Comparison of ENCODE assay signal across 8 cellular contexts in genomic region chr5:117888688-117889087, GRCh38.
DNase-seq lines count a peak whose midpoint lies in the region; ATAC-seq, FAIRE-seq and TF ChIP-seq lines count a peak whose summit lies in the region.

No MANE protein-coding gene starts in this region.

- H3K36me3 ChIP-seq in right lobe of liver: no peaks in the 10 kb centered on the region
- H3K36me3 ChIP-seq in HepG2 (replicated peaks in 1 of 2; ENCODE audit: control insufficient read depth in 1 of 2, insufficient read depth in 2 of 2, low read length in 2 of 2): no peaks in the 10 kb centered on the region
- H3K36me3 ChIP-seq in breast epithelium: no peaks in the 10 kb centered on the region
- no peaks in the 10 kb centered on the region for H3K36me3 ChIP-seq in vagina

- no peaks in the 10 kb centered on the region for H3K9me3 ChIP-seq in right lobe of liver
- no peaks in the 10 kb centered on the region for H3K9me3 ChIP-seq in HepG2 (ENCODE audit: low read length)
- H3K9me3 ChIP-seq in breast epithelium: no peaks in the 10 kb centered on the region
- H3K9me3 ChIP-seq in vagina: no peaks in the 10 kb centered on the region

- CTCF ChIA-PET in HepG2 (lab: Yijun Ruan, JAX; ENCODE audit: low intra/inter-chr PET ratio, low total read pairs): no interaction called here

- in situ Hi-C loops in HepG2 (cut with HindIII; ENCODE audit: extremely low pct_ligation_motif_present, low pct_unique_long_range_greater_than_20kb): no loop called here

- H4K20me1 ChIP-seq in HepG2 (ENCODE audit: insufficient read depth, low read length): no peaks in the 10 kb centered on the region

- intact Hi-C loops in right lobe of liver (cut with DNase I): no loop called here
- intact Hi-C loops in HepG2 (cut with micrococcal nuclease; ENCODE audit: unreplicated experiment): no loop called here
- intact Hi-C loops in breast epithelium (cut with DNase I; ENCODE audit: low total_unique reads): no loop called here
- intact Hi-C loops in vagina (cut with DNase I): no loop called here

- H3K4me3 ChIP-seq in right lobe of liver (no peak overlapping the region), HepG2 (replicated peaks in 1 of 3; ENCODE audit: insufficient read depth in 1 of 3, low read depth in 2 of 3, low read length in 3 of 3) (no peak overlapping the region), breast epithelium (peak overlapping the region; percentile 14 to 18 (median 16)), vagina (no peak overlapping the region)

- H3K27me3 ChIP-seq in right lobe of liver: no peaks in the 10 kb centered on the region
- no peaks in the 10 kb centered on the region for H3K27me3 ChIP-seq in HepG2 (ENCODE audit: control insufficient read depth in 1 of 2, insufficient read depth in 2 of 2, low read length in 2 of 2)
- H3K27me3 ChIP-seq in breast epithelium: no peaks in the 10 kb centered on the region
- no peaks in the 10 kb centered on the region for H3K27me3 ChIP-seq in vagina

- no peak overlapping the region for H3K27ac ChIP-seq in right lobe of liver
- no peak overlapping the region for H3K27ac ChIP-seq in HepG2 (ENCODE audit: extremely low read length, insufficient read depth, low read length)
- no peak overlapping the region for H3K27ac ChIP-seq in breast epithelium
- peak overlapping the region; percentile 20 for H3K27ac ChIP-seq in vagina

- H3K4me1 ChIP-seq in right lobe of liver (no peaks in the 10 kb centered on the region), HepG2 (ENCODE audit: insufficient read depth, low read length) (no peaks in the 10 kb centered on the region), breast epithelium (no peaks in the 10 kb centered on the region), vagina (no peaks in the 10 kb centered on the region)

- no peak for TF ChIP-seq CTCF in right lobe of liver (IDR thresholded peaks at IDR 0.05)
- TF ChIP-seq CTCF in HepG2 (CRISPR knock-in tag; IDR thresholded peaks at IDR 0.05): no peak
- TF ChIP-seq CTCF in breast epithelium (IDR thresholded peaks at IDR 0.05): no peak
- TF ChIP-seq CTCF in vagina (IDR thresholded peaks at IDR 0.05): no peak

- ATAC-seq in right lobe of liver (peak in 3 of 4 donors; percentile 36 to 62 (median 50)), HepG2 (no peak), HG03108 (IDR thresholded peaks at IDR 0.05; ENCODE audit: unreplicated experiment) (peak; percentile 92)

- no peak for TF ChIP-seq RAD21 in HepG2 (CRISPR knock-in tag; IDR thresholded peaks at IDR 0.05)

- TF ChIP-seq POLR2A in right lobe of liver (IDR thresholded peaks at IDR 0.05) (no peak), HepG2 (IDR thresholded peaks at IDR 0.05; ENCODE audit: insufficient read depth in 1 of 2, low read depth in 2 of 2, low read length in 2 of 2) (no peak), breast epithelium (IDR thresholded peaks at IDR 0.05) (no peak), vagina (IDR thresholded peaks at IDR 0.05) (no peak)

- FAIRE-seq in HepG2 (lab: Jason Lieb, UNC): no peak

- TF ChIP-seq EP300 in HepG2 (IDR thresholded peaks at IDR 0.05; ENCODE audit: low read depth in 2 of 2, low read length in 2 of 2): no peak
- TF ChIP-seq EP300 in HepG2 (CRISPR knock-in tag; IDR thresholded peaks at IDR 0.05; ENCODE audit: borderline replicate concordance): no peak

- no peaks in the 10 kb centered on the region for H3K79me2 ChIP-seq in HepG2 (ENCODE audit: insufficient read depth, low read length)

- H3K4me2 ChIP-seq in HepG2 (ENCODE audit: low read depth, low read length): no peak overlapping the region

- DNase-seq in right lobe of liver (no peak), HepG2 (ENCODE audit: low spot score) (no peak), breast epithelium (ENCODE audit: low spot score in 2 of 2) (no peak), vagina (ENCODE audit: extremely low spot score in 2 of 2) (no peak), DMS 273 (lab: John Stamatoyannopoulos, UW; ENCODE audit: unreplicated experiment) (no peak), NCI-H345 treated with DMSO at 0.1 percent for 48 hours (lab: John Stamatoyannopoulos, UW; ENCODE audit: unreplicated experiment) (no peak), cerebellar cortex (ENCODE audit: low spot score) (no peak)

- H3K9ac ChIP-seq in HepG2 (ENCODE audit: insufficient read depth, low read depth, low read length): no peak overlapping the region

- BruUV-seq in HepG2 (replicated peaks; lab: Mats Ljungman, UMichigan): no TSS peak

- 22% methylated on average over 2 of the region's 2 CpGs for WGBS in right lobe of liver (ENCODE audit: insufficient coverage, low coverage, low lambda C conversion rate, missing lambda C conversion rate)
- WGBS in HepG2 (ENCODE audit: low lambda C conversion rate): 1% methylated on average over 2 of the region's 2 CpGs

- POLR2A ChIA-PET in HepG2 (lab: Yijun Ruan, JAX): no interaction called here

- H2AFZ ChIP-seq in HepG2 (ENCODE audit: low read length): no peak overlapping the region

TF ChIP-seq in HepG2, 621 proteins besides CTCF, POLR2A, EP300 and RAD21 (continues in another document):
- TF ChIP-seq ATF3 (CRISPR knock-in tag; IDR thresholded peaks at IDR 0.05) (no peak), SUZ12 (IDR thresholded peaks at IDR 0.05; ENCODE audit: low read depth, low read length) (no peak), ZNF558 (CRISPR knock-in tag; IDR thresholded peaks at IDR 0.05; ENCODE audit: borderline replicate concordance) (no peak), ZKSCAN8 (CRISPR knock-in tag; IDR thresholded peaks at IDR 0.05; ENCODE audit: borderline replicate concordance) (no peak), ZNF883 (CRISPR knock-in tag; IDR thresholded peaks at IDR 0.05; ENCODE audit: not compliant biosample characterization) (no peak), HMGXB3 (CRISPR knock-in tag; IDR thresholded peaks at IDR 0.05; ENCODE audit: borderline replicate concordance) (no peak), ZNF83 (CRISPR knock-in tag; IDR thresholded peaks at IDR 0.05; ENCODE audit: borderline replicate concordance) (no peak)
- TF ChIP-seq, protein P1, sequence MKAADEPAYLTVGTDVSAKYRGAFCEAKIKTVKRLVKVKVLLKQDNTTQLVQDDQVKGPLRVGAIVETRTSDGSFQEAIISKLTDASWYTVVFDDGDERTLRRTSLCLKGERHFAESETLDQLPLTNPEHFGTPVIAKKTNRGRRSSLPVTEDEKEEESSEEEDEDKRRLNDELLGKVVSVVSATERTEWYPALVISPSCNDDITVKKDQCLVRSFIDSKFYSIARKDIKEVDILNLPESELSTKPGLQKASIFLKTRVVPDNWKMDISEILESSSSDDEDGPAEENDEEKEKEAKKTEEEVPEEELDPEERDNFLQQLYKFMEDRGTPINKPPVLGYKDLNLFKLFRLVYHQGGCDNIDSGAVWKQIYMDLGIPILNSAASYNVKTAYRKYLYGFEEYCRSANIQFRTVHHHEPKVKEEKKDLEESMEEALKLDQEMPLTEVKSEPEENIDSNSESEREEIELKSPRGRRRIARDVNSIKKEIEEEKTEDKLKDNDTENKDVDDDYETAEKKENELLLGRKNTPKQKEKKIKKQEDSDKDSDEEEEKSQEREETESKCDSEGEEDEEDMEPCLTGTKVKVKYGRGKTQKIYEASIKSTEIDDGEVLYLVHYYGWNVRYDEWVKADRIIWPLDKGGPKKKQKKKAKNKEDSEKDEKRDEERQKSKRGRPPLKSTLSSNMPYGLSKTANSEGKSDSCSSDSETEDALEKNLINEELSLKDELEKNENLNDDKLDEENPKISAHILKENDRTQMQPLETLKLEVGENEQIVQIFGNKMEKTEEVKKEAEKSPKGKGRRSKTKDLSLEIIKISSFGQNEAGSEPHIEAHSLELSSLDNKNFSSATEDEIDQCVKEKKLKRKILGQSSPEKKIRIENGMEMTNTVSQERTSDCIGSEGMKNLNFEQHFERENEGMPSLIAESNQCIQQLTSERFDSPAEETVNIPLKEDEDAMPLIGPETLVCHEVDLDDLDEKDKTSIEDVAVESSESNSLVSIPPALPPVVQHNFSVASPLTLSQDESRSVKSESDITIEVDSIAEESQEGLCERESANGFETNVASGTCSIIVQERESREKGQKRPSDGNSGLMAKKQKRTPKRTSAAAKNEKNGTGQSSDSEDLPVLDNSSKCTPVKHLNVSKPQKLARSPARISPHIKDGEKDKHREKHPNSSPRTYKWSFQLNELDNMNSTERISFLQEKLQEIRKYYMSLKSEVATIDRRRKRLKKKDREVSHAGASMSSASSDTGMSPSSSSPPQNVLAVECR (CRISPR knock-in tag; IDR thresholded peaks at IDR 0.05; ENCODE audit: borderline replicate concordance): no peak

Comparison
In these comparisons a context has a peak if more than half of its experiments do, and no peak if none do; other contexts are left out.
1. H3K4me3 ChIP-seq: peak in breast epithelium (3 of 3); none in right lobe of liver (0 of 3), HepG2 (0 of 3) and vagina (0 of 2).